Comparison of ENCODE assay signal across 8 cellular contexts in genomic region chr12:109927622-109928021, GRCh38. TPM values are rescaled to one million over a fixed set of nuclear protein-coding genes. Genes with fewer than 3 reads are reported as not detected.
DNase-seq lines count a peak whose midpoint lies in the region; ATAC-seq, FAIRE-seq and TF ChIP-seq lines count a peak whose summit lies in the region.

No MANE protein-coding gene starts in this region.

- no peaks in the 10 kb centered on the region for H3K36me3 Mint-ChIP-seq in activated naive CD4-positive, alpha-beta T cell treated with anti-CD3 and anti-CD28 coated beads, Interleukin-2, amount 50 U/mL, for 72 hours

- DNase-seq in ACHN (peak; percentile 57), GM13977 (ENCODE audit: low spot score) (peak; percentile 62), RCC 7860 (ENCODE audit: low spot score) (peak; percentile 20), iPS-NIHi7 (ENCODE audit: extremely low spot score) (peak; percentile 77), T1000 (lab: John Stamatoyannopoulos, UW) (no peak)
- peak in 1 of 2 donors; percentile 47 for DNase-seq in activated naive CD4-positive, alpha-beta T cell treated with anti-CD3 and anti-CD28 coated beads, Interleukin-2, amount 50 U/mL, for 72 hours (ENCODE audit: low spot score in 2 of 2)
- DNase-seq in stimulated activated naive CD4-positive, alpha-beta T cell (lab: John Stamatoyannopoulos, UW): peak in 4 of 6 experiments; percentile 8 to 40 (median 18)

- in situ Hi-C loops in ACHN (cut with HindIII; ENCODE audit: low pct_ligation_motif_present, low pct_unique_long_range_greater_than_20kb, low sequenced_read_pairs) (no loop called here), GM13977 (cut with MboI; ENCODE audit: low pct_unique_long_range_greater_than_20kb, low sequenced_read_pairs, unreplicated experiment) (no loop called here)

- ATAC-seq in activated naive CD4-positive, alpha-beta T cell treated with anti-CD3 and anti-CD28 coated beads, Interleukin-2, amount 50 U/mL, for 72 hours: peak; percentile 59 to 72
- ATAC-seq in HG02870 (IDR thresholded peaks at IDR 0.05; ENCODE audit: unreplicated experiment): no peak

- H3K9me3 Mint-ChIP-seq in activated naive CD4-positive, alpha-beta T cell treated with anti-CD3 and anti-CD28 coated beads, Interleukin-2, amount 50 U/mL, for 72 hours: no peaks in the 10 kb centered on the region

- TF ChIP-seq CTCF in GM13977 (IDR thresholded peaks at IDR 0.05; ENCODE audit: extremely low read depth, insufficient read depth, missing control alignments): peak; percentile 65

- no peak for FAIRE-seq in RCC 7860 (lab: Jason Lieb, UNC)

- H3K27ac Mint-ChIP-seq in activated naive CD4-positive, alpha-beta T cell treated with anti-CD3 and anti-CD28 coated beads, Interleukin-2, amount 50 U/mL, for 72 hours: peak overlapping the region; percentile 47 to 75

RNA-seq across cellular contexts. Expression of gene TCHP, which starts 27.5 kb away (rescaled TPM):
- 10 to 100 TPM; 14.9 to 18.3 TPM for total RNA-seq in activated naive CD4-positive, alpha-beta T cell treated with anti-CD3 and anti-CD28 coated beads, Interleukin-2, amount 50 U/mL, for 72 hours

RNA-seq across cellular contexts. Expression of gene GLTP, which starts 47.3 kb away (rescaled TPM):
- 10 to 100 TPM; 22.2 to 24.9 TPM for total RNA-seq in activated naive CD4-positive, alpha-beta T cell treated with anti-CD3 and anti-CD28 coated beads, Interleukin-2, amount 50 U/mL, for 72 hours
